In genomic region chr18:54957987-54958386, GRCh38 we compare ENCODE assay signal across 12 cellular contexts. TPM values are rescaled to one million over a fixed set of nuclear protein-coding genes. Genes with fewer than 3 reads are reported as not detected.
DNase-seq lines count a peak whose midpoint lies in the region; ATAC-seq and TF ChIP-seq lines count a peak whose summit lies in the region.
"Had no signal": no experiment of that assay in that cellular context is flagged by ENCODE, and none has a peak within 500 bp of the region (broad histone marks: within the 10 kb centered on the region; RNA-seq: fewer than 3 reads in every experiment).

No MANE protein-coding gene starts in this region.

- no peaks in the 10 kb centered on the region for H3K9me3 ChIP-seq in parathyroid adenoma (ENCODE audit: control insufficient read depth, low read length)

- no peak overlapping the region for H3K27ac Mint-ChIP-seq in nephron progenitor cell

- H3K4me3 ChIP-seq in ACC112 (ENCODE audit: low read depth, low read length) (no peak overlapping the region), fibroblast of mammary gland (ENCODE audit: control insufficient read depth, low read depth, low read length) (no peak overlapping the region), parathyroid adenoma (ENCODE audit: low read depth, low read length) (no peak overlapping the region)

- peak; percentile 6 for DNase-seq in SK-MEL-5 (ENCODE audit: low read depth, low spot score)
- DNase-seq in fibroblast of mammary gland (ENCODE audit: low read depth) = peak; percentile 42
- DNase-seq in activated T-cell treated with anti-CD3 and anti-CD28 coated beads, Interleukin-2, amount 50 U/mL, for 1 hour = no peak
- DNase-seq in GM03348 (ENCODE audit: low spot score) = no peak
- no peak for DNase-seq in nephron progenitor cell
- DNase-seq: activated CD4-positive, CD25-positive, alpha-beta regulatory T cell treated with anti-CD3 and anti-CD28 coated beads, Interleukin-2, amount 50 U/mL, for 72 hours; activated T-cell treated with anti-CD3 and anti-CD28 coated beads, Interleukin-2, amount 50 U/mL, for 4 hours; amniotic stem cell had no signal

- peaks cover 6% of the 10 kb centered on the region for H3K9me3 Mint-ChIP-seq in nephron progenitor cell
- H3K9me3 Mint-ChIP-seq: activated T-cell treated with anti-CD3 and anti-CD28 coated beads, Interleukin-2, amount 50 U/mL, for 4 hours had no signal

- ATAC-seq in GM21737 (IDR thresholded peaks at IDR 0.05; ENCODE audit: unreplicated experiment) = no peak
- ATAC-seq: activated T-cell treated with anti-CD3 and anti-CD28 coated beads, Interleukin-2, amount 50 U/mL, for 4 hours had no signal

- TF ChIP-seq CTCF in fibroblast of mammary gland (conservative IDR thresholded peaks at IDR 0.05; ENCODE audit: control insufficient read depth, insufficient read depth, low read depth, low read length) = no peak
- TF ChIP-seq CTCF in parathyroid adenoma (IDR thresholded peaks at IDR 0.05) = no peak
- no peak for TF ChIP-seq CTCF in nephron progenitor cell (IDR thresholded peaks at IDR 0.05)

- peak overlapping the region; percentile 70 for H2AFZ ChIP-seq in ACC112 (ENCODE audit: low read length, unreplicated experiment)
- H2AFZ ChIP-seq in parathyroid adenoma = no peak overlapping the region

- H3K4me1 ChIP-seq in ACC112 (ENCODE audit: control insufficient read depth, insufficient read depth, low read length, unreplicated experiment) (peaks cover 14% of the 10 kb centered on the region), parathyroid adenoma (no peaks in the 10 kb centered on the region)

- H3K9ac ChIP-seq in parathyroid adenoma = no peak overlapping the region

- peaks cover 26% of the 10 kb centered on the region for H3K4me1 Mint-ChIP-seq in nephron progenitor cell

- H3K36me3 ChIP-seq in ACC112 (ENCODE audit: insufficient read depth, low read length) = no peaks in the 10 kb centered on the region
- no peaks in the 10 kb centered on the region for H3K36me3 ChIP-seq in parathyroid adenoma (ENCODE audit: control insufficient read depth, insufficient read depth, low read length)

- peak overlapping the region; percentile 79 for H3K4me2 ChIP-seq in parathyroid adenoma (ENCODE audit: low read length)

- peak overlapping the region; percentile 74 for H3K27ac ChIP-seq in ACC112 (ENCODE audit: low read depth, low read length)
- H3K27ac ChIP-seq in parathyroid adenoma = no peak overlapping the region
- H3K27ac ChIP-seq: HL-60 had no signal

- H3K79me2 ChIP-seq in ACC112 (ENCODE audit: control insufficient read depth, insufficient read depth, low read length, unreplicated experiment) (no peaks in the 10 kb centered on the region), parathyroid adenoma (no peaks in the 10 kb centered on the region)

- H3K27me3 Mint-ChIP-seq in nephron progenitor cell (ENCODE audit: low read depth, poor library complexity) = peaks cover 2% of the 10 kb centered on the region

- H3K4me3 Mint-ChIP-seq in nephron progenitor cell = no peak overlapping the region
- H3K4me3 Mint-ChIP-seq: activated T-cell treated with anti-CD3 and anti-CD28 coated beads, Interleukin-2, amount 50 U/mL, for 4 hours had no signal

- no peaks in the 10 kb centered on the region for H3K36me3 Mint-ChIP-seq in nephron progenitor cell (ENCODE audit: low read depth)

- in situ Hi-C loops in SK-MEL-5 (cut with HindIII; ENCODE audit: low pct_unique_long_range_greater_than_20kb, low sequenced_read_pairs) = no loop called here

- no peaks in the 10 kb centered on the region for H3K27me3 ChIP-seq in ACC112 (ENCODE audit: insufficient read depth, low read length)
- H3K27me3 ChIP-seq in parathyroid adenoma (ENCODE audit: control insufficient read depth, insufficient read depth, low read length) = no peaks in the 10 kb centered on the region

RNA-seq across cellular contexts. Expression of gene CCDC68, which starts 1.3 kb away (rescaled TPM):
- total RNA-seq in SK-MEL-5 (2014; rRNA removed; shearing (Covaris generic)) = not detected in 2 replicates
- not detected in 2 replicates for polyA plus RNA-seq in SK-MEL-5 (2015; cell fraction: cytosol; rRNA removed)
- 0.05 TPM in 1 of 2 replicates, not detected in the other for polyA plus RNA-seq in SK-MEL-5 (2015; cell fraction: nucleus; rRNA removed)
- total RNA-seq: activated T-cell treated with anti-CD3 and anti-CD28 coated beads, Interleukin-2, amount 50 U/mL, for 4 hours had no signal

Comparison
In these comparisons a context has a peak if more than half of its experiments do, and no peak if none do; other contexts are left out.
1. DNase-seq: peak in SK-MEL-5 (single experiment) and fibroblast of mammary gland (single experiment); none in activated T-cell treated with anti-CD3 and anti-CD28 coated beads, Interleukin-2, amount 50 U/mL, for 1 hour (single experiment), GM03348 (single experiment) and nephron progenitor cell (single experiment).